Comparison of ENCODE assay signal across 8 cellular contexts in the genomic region with DNA sequence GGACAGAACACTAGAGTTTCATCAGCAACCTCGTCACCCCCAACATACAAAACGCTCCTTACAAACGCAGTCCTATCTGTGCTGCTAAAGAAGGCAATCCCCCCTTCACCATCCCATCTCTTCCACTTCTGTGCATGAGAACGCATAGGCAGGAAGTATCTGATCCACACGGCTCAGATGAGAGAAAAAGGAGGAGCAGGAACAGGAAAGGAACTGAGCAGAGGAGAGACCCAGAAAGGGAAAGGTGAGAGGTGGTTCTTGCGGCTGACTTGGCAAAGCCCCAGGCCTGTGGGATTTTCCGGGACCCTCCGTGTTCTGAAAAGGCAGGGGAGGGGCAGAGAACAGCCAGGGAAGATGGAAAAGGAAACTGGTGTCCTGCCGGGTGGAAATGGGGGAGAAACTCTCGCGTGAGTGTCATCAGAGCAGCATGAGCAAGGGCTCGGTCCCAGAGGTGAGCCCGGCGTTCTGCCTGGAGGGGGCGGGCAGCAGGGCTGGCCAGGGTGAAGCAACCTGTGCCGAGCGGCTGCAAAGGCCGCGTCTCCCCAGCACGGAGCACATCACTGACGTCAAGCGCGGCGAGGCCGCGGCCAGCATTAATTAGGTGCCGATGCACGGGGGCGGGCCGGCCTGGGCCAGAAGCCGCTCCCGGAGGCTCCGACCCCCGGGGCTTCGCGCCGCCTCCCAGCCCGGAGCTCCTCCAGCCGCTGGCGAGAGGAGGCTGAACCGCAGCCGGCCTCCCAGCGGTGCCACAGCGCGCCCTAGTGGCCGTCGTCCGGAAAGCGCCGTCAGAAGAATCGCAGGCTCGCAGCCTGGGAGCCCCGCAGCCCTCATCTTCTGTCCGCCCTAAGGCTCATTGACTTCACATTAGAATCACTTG. TPM values are rescaled to one million over a fixed set of nuclear protein-coding genes. Genes with fewer than 3 reads are reported as not detected.
A peak's percentile ranks its signal among the peaks of the same experiment; 100 is the strongest.
DNase-seq lines count a peak whose midpoint lies in the region; ATAC-seq and TF ChIP-seq lines count a peak whose summit lies in the region.

No MANE protein-coding gene starts in this region.

- peaks cover 3% of the 10 kb centered on the region for H3K36me3 Mint-ChIP-seq in central memory CD8-positive, alpha-beta T cell (ENCODE audit: insufficient read depth)

- peaks cover 6% of the 10 kb centered on the region for H3K4me1 Mint-ChIP-seq in central memory CD8-positive, alpha-beta T cell

- no peaks in the 10 kb centered on the region for H3K36me3 ChIP-seq in kidney epithelial cell (ENCODE audit: control insufficient read depth, insufficient read depth, low read length)

- DNase-seq in AG08395 (ENCODE audit: low spot score) (peak; percentile 89), NCI-H2171 (lab: John Stamatoyannopoulos, UW) (peak; percentile 69), kidney epithelial cell (ENCODE audit: low read depth) (no peak)
- DNase-seq in activated CD4-positive, CD25-positive, alpha-beta regulatory T cell treated with anti-CD3 and anti-CD28 coated beads, Interleukin-2, amount 50 U/mL, for 16 hours (ENCODE audit: low read depth, low spot score) = peak; percentile 57
- DNase-seq in central memory CD8-positive, alpha-beta T cell (ENCODE audit: low spot score in 2 of 2) = peak; percentile 67 to 79
- peak; percentile 86 for DNase-seq in stimulated activated CD4-positive, alpha-beta T cell treated with anti-CD3 and anti-CD28 coated beads, Interleukin-15, amount 100 ng/mL, for 24 hours

- peaks cover 9% of the 10 kb centered on the region for H3K9me3 Mint-ChIP-seq in central memory CD8-positive, alpha-beta T cell

- H3K27me3 ChIP-seq in kidney epithelial cell (ENCODE audit: control insufficient read depth, insufficient read depth, low read length) = no peaks in the 10 kb centered on the region

- peak; percentile 77 for TF ChIP-seq CTCF in kidney epithelial cell (IDR thresholded peaks at IDR 0.05; ENCODE audit: insufficient read depth, low read length, poor library complexity, severe bottlenecking)

- H3K27ac Mint-ChIP-seq in central memory CD8-positive, alpha-beta T cell (ENCODE audit: low read depth) = no peak overlapping the region

- ATAC-seq in GM18868 (IDR thresholded peaks at IDR 0.05; ENCODE audit: unreplicated experiment) = peak; percentile 91
- ATAC-seq in HG03108 (IDR thresholded peaks at IDR 0.05; ENCODE audit: unreplicated experiment) = peak; percentile 75
- ATAC-seq in central memory CD8-positive, alpha-beta T cell (replicated peaks; ENCODE audit: extremely low read depth, poor library complexity, severe bottlenecking) = peak; percentile 82

- H3K4me3 Mint-ChIP-seq in central memory CD8-positive, alpha-beta T cell = peak overlapping the region; percentile 73

- peak overlapping the region; percentile 26 for H3K4me3 ChIP-seq in kidney epithelial cell (ENCODE audit: low read depth, low read length)

- H3K27me3 Mint-ChIP-seq in central memory CD8-positive, alpha-beta T cell = peaks cover 63% of the 10 kb centered on the region

RNA-seq across cellular contexts. Expression of a gene that starts 35.8 kb away (rescaled TPM):
- not detected in 2 replicates for total RNA-seq in kidney epithelial cell

RNA-seq across cellular contexts. Expression of a gene that starts 54.2 kb away (rescaled TPM):
- not detected in 2 replicates for total RNA-seq in kidney epithelial cell
